Comparison of ENCODE assay signal across 24 cellular contexts in genomic region chr4:80210549-80210948, GRCh38. TPM values are rescaled to one million over a fixed set of nuclear protein-coding genes. Genes with fewer than 3 reads are reported as not detected.
DNase-seq lines count a peak whose midpoint lies in the region; ATAC-seq, FAIRE-seq and TF ChIP-seq lines count a peak whose summit lies in the region.
"Had no signal": no experiment of that assay in that cellular context is flagged by ENCODE, and none has a peak within 500 bp of the region (broad histone marks: within the 10 kb centered on the region; RNA-seq: fewer than 3 reads in every experiment).

No MANE protein-coding gene starts in this region.

- no peak overlapping the region for H4K91ac ChIP-seq in IMR-90 (ENCODE audit: insufficient read depth, low read depth, low read length)

- peak overlapping the region; percentile 42 for H2BK20ac ChIP-seq in IMR-90 (ENCODE audit: low read depth, low read length)

- no peak overlapping the region for H2BK5ac ChIP-seq in IMR-90 (ENCODE audit: low read depth, low read length, poor library complexity, severe bottlenecking)

- H2AK5ac ChIP-seq in IMR-90 (ENCODE audit: low read depth, low read length): no peak overlapping the region

- TF ChIP-seq POLR2A in IMR-90 (IDR thresholded peaks at IDR 0.05; ENCODE audit: low read depth, low read length): no peak
- TF ChIP-seq POLR2A in K562 (conservative IDR thresholded peaks at IDR 0.05): no peak

- no peak overlapping the region for H3K56ac ChIP-seq in IMR-90 (ENCODE audit: extremely low read depth, insufficient read depth, low read length)

- no peaks in the 10 kb centered on the region for H3K27me3 ChIP-seq in IMR-90 (ENCODE audit: control insufficient read depth, insufficient read depth, low read length)
- no peaks in the 10 kb centered on the region; a peak in 1 of 5 replicates for H3K27me3 ChIP-seq in K562 (ENCODE audit: control insufficient read depth in 2 of 2, insufficient read depth in 2 of 2, low read length in 2 of 2)
- H3K27me3 ChIP-seq: BLaER1 treated with 17β-estradiol and CSF1 and Interleukin-3, amounts not matched to agents 10 nM and 100 nM had no signal

- DNase-seq in IMR-90 (no peak), NCI-H82 treated with DMSO at 0.1 percent for 48 hours (lab: John Stamatoyannopoulos, UW; ENCODE audit: unreplicated experiment) (peak; percentile 10), K562 (ENCODE audit: extremely low read depth in 1 of 4, low spot score in 3 of 4) (no peak), sciatic nerve (ENCODE audit: low spot score) (no peak)
- DNase-seq: AML-193; CD4-positive, alpha-beta T cell; CD8-positive, alpha-beta T cell; DMS 273 treated with DMSO at 0.1 percent for 48 hours; DMS153; DMS53; DMS79; DND-41; EL; GDM1 had no signal

- dilution Hi-C loops in IMR-90 (cut with HindIII; ENCODE audit: low sequenced_read_pairs, unreplicated experiment): no loop called here

- H3K79me1 ChIP-seq in IMR-90 (ENCODE audit: low read depth in 1 of 2, low read length in 2 of 2): peaks cover 0 to 19% of the 10 kb centered on the region in 2 experiments; a peak in 2 of 4 replicates

- H3K4me2 ChIP-seq in IMR-90 (ENCODE audit: low read depth, low read length): no peak overlapping the region
- no peak overlapping the region for H3K4me2 ChIP-seq in K562 (ENCODE audit: insufficient read depth, low read length)
- H3K4me2 ChIP-seq: A549; BLaER1 treated with 17β-estradiol and CSF1 and Interleukin-3, amounts not matched to agents 10 nM and 100 nM had no signal

- in situ Hi-C loops in IMR-90 (cut with MboI; ENCODE audit: low sequenced_read_pairs): loop anchor here (25.0 kb wide), 1 partner anchor 1173 kb away; no protein-coding TSS in a partner anchor
- in situ Hi-C loops in K562 (cut with MboI): no loop called here

- no peak for TF ChIP-seq CTCF in IMR-90 (conservative IDR thresholded peaks at IDR 0.05; ENCODE audit: low read depth, low read length)
- no peak for TF ChIP-seq CTCF in K562 (IDR thresholded peaks at IDR 0.05 in 2 of 3, conservative IDR thresholded peaks at IDR 0.05 in 1 of 3; ENCODE audit: insufficient read depth in 2 of 3, low read depth in 1 of 3, low read length in 3 of 3)

- TF ChIP-seq EP300 in K562 (IDR thresholded peaks at IDR 0.05; ENCODE audit: low read length): no peak

- no peak overlapping the region for H3K4ac ChIP-seq in IMR-90 (ENCODE audit: low read depth, low read length)

- peaks cover 13% of the 10 kb centered on the region for H3K9me1 ChIP-seq in IMR-90 (ENCODE audit: insufficient read depth, low read length)
- no peaks in the 10 kb centered on the region for H3K9me1 ChIP-seq in K562 (ENCODE audit: control insufficient read depth, insufficient read depth, low read length)

- H3K4me3 ChIP-seq in IMR-90 (ENCODE audit: insufficient read depth, low read depth, low read length) (no peak overlapping the region), K562 (no peak overlapping the region)
- H3K4me3 ChIP-seq: A549; BLaER1 treated with 17β-estradiol and CSF1 and Interleukin-3, amounts not matched to agents 10 nM and 100 nM; GM12878 had no signal

- H3K4me1 ChIP-seq in IMR-90 (ENCODE audit: control insufficient read depth, insufficient read depth, low read length): peaks cover 7% of the 10 kb centered on the region
- peaks cover 6 to 15% of the 10 kb centered on the region in 2 experiments for H3K4me1 ChIP-seq in K562 (replicated peaks in 1 of 2; ENCODE audit: control insufficient read depth in 2 of 2, insufficient read depth in 2 of 2, low read length in 2 of 2)
- H3K4me1 ChIP-seq: A549; BLaER1 treated with 17β-estradiol and CSF1 and Interleukin-3, amounts not matched to agents 10 nM and 100 nM had no signal

- no peak overlapping the region for H3K14ac ChIP-seq in IMR-90 (replicated peaks; ENCODE audit: low read depth, low read length)

- TF ChIP-seq RAD21 in IMR-90 (IDR thresholded peaks at IDR 0.05; ENCODE audit: low read length) (no peak), K562 (CRISPR knock-in tag; conservative IDR thresholded peaks at IDR 0.05 in 1 of 2, IDR thresholded peaks at IDR 0.05 in 1 of 2) (no peak)

- CTCF ChIA-PET in IMR-90 (lab: Yijun Ruan, JAX) (no interaction called here), K562 (lab: Yijun Ruan, JAX; ENCODE audit: low intra/inter-chr PET ratio) (no interaction called here)

- H3K36me3 ChIP-seq in IMR-90 (ENCODE audit: control insufficient read depth, insufficient read depth, low read length): no peaks in the 10 kb centered on the region
- H3K36me3 ChIP-seq in K562 (ENCODE audit: control insufficient read depth, insufficient read depth, low read length): no peaks in the 10 kb centered on the region
- H3K36me3 ChIP-seq: BLaER1 treated with 17β-estradiol and CSF1 and Interleukin-3, amounts not matched to agents 10 nM and 100 nM had no signal

- no peak overlapping the region for H3K23ac ChIP-seq in IMR-90 (ENCODE audit: low read depth, low read length)

- no CpG with 5 or more reads among the region's 2 CpGs for WGBS in IMR-90 (ENCODE audit: extremely low coverage in 2 of 2, insufficient read length in 1 of 2), 2 experiments
- WGBS in K562 (ENCODE audit: insufficient coverage, low coverage, missing lambda C conversion rate): 43% methylated on average over 2 of the region's 2 CpGs

- no peak overlapping the region for H3K18ac ChIP-seq in IMR-90 (ENCODE audit: low read depth, low read length)

- BruUV-seq in IMR-90 (replicated peaks; lab: Mats Ljungman, UMichigan) (no TSS peak), K562 (replicated peaks; lab: Mats Ljungman, UMichigan) (no TSS peak)

- H2AFZ ChIP-seq in IMR-90 (replicated peaks; ENCODE audit: low read length, poor library complexity): no peak overlapping the region
- H2AFZ ChIP-seq in K562 (ENCODE audit: low read depth, low read length): 0 out of 2 replicates have a peak overlapping the region, but pooled peaks have one; percentile 34

- POLR2A ChIA-PET in IMR-90 (lab: Charles Lee; ENCODE audit: unreplicated experiment) (interaction anchor here (1.0 kb wide), 1 partner anchor 56 kb away, joined by 3 read pairs; the partner anchor contains the start of gene FGF5), K562 (lab: Yijun Ruan, JAX) (no interaction called here)

- intact Hi-C loops in IMR-90 (cut with micrococcal nuclease): loop anchor here (10.0 kb wide), 1 partner anchor 296 kb away; no protein-coding TSS in a partner anchor
- intact Hi-C loops in K562 (cut with micrococcal nuclease): loop anchor here (5.0 to 10.0 kb wide), 3 partner anchors 48 to 636 kb away; no protein-coding TSS in a partner anchor
- intact Hi-C loops in sciatic nerve (cut with DNase I): no loop called here

- no peak overlapping the region for H2BK120ac ChIP-seq in IMR-90 (ENCODE audit: low read depth, low read length)

- FAIRE-seq in K562 (lab: Jason Lieb, UNC): no peak
- FAIRE-seq: A549, GM12878, GM12892, GM18507, GM19239 had no signal

- H4K5ac ChIP-seq in IMR-90 (ENCODE audit: low read depth, low read length): no peak overlapping the region

- ATAC-seq in IMR-90 (ENCODE audit: low read depth) (no peak), K562 (no peak), HG03135 (IDR thresholded peaks at IDR 0.05; ENCODE audit: unreplicated experiment) (no peak), sciatic nerve (no peak)
- ATAC-seq: A549; CD8-positive, alpha-beta T cell; GM12878 had no signal

- H2AK9ac ChIP-seq in IMR-90 (replicated peaks; ENCODE audit: low read depth, low read length, poor library complexity): no peak overlapping the region

- H3K27ac ChIP-seq in IMR-90 (ENCODE audit: insufficient read depth, low read length) (no peak overlapping the region), K562 (ENCODE audit: extremely low read depth, low read depth, low read length) (no peak overlapping the region)
- H3K27ac ChIP-seq: 22Rv1; A549; BLaER1 treated with 17β-estradiol and CSF1 and Interleukin-3, amounts not matched to agents 10 nM and 100 nM; C4-2B had no signal

- H2BK15ac ChIP-seq in IMR-90 (ENCODE audit: low read depth, low read length): no peak overlapping the region

- no peaks in the 10 kb centered on the region for H4K20me1 ChIP-seq in IMR-90 (ENCODE audit: insufficient read depth, low read length)
- no peaks in the 10 kb centered on the region for H4K20me1 ChIP-seq in K562 (replicated peaks; ENCODE audit: control insufficient read depth, insufficient read depth, low read length)
- H4K20me1 ChIP-seq: BLaER1 treated with 17β-estradiol and CSF1 and Interleukin-3, amounts not matched to agents 10 nM and 100 nM had no signal

- no peak overlapping the region for H4K8ac ChIP-seq in IMR-90 (ENCODE audit: low read depth in 2 of 2, low read length in 2 of 2)

- H3K9ac ChIP-seq in IMR-90 (ENCODE audit: low read depth, low read length): no peak overlapping the region
- no peak overlapping the region for H3K9ac ChIP-seq in K562 (ENCODE audit: insufficient read depth in 1 of 2, low read depth in 2 of 2, low read length in 2 of 2)
- H3K9ac ChIP-seq: BLaER1 treated with 17β-estradiol and CSF1 and Interleukin-3, amounts not matched to agents 10 nM and 100 nM had no signal

- H3K9me3 ChIP-seq in IMR-90 (ENCODE audit: control insufficient read depth, insufficient read depth, low read length): no peaks in the 10 kb centered on the region
- H3K9me3 ChIP-seq in K562 (replicated peaks; ENCODE audit: control insufficient read depth, insufficient read depth, low read depth, low read length): peaks cover 8% of the 10 kb centered on the region
- H3K9me3 ChIP-seq: A549 had no signal

- no peaks in the 10 kb centered on the region for H3K79me2 ChIP-seq in K562 (ENCODE audit: control insufficient read depth, insufficient read depth, low read length)

RNA-seq across cellular contexts. Expression of gene PRDM8, which starts 13.2 kb away (rescaled TPM):
- total RNA-seq in IMR-90 (2012; rRNA removed) (5.0 and 5.7 TPM in 2 replicates), K562 (2014; rRNA removed) (not detected in 2 replicates), K562 (2014; rRNA removed; fragmentation: Illumina TruSeq; extraction: Trizol) (not detected in 2 replicates), K562 (2015; rRNA removed; fragmentation: Illumina TruSeq; extraction: Trizol) (not detected in 2 replicates), K562 (2021) (0.07 and 0.40 TPM in 2 replicates), sciatic nerve (8.0 TPM)
- polyA plus RNA-seq in IMR-90 (2012; rRNA removed) (15.8 and 16.8 TPM in 2 replicates), K562 (2011; rRNA removed) (not detected in 2 replicates), K562 (2014; fragmentation: Illumina TruSeq; extraction: Trizol) (not detected in 2 replicates), K562 (2014; fragmentation: Nextera tagmentation; extraction: Ambion mirVana) (not detected), K562 (2014; rRNA removed) (not detected in 2 replicates)
- 9.1 and 12.2 TPM in 2 replicates for polyA plus RNA-seq in IMR-90 (2012; cell fraction: cytosol; rRNA removed)
- 32.9 and 37.2 TPM in 2 replicates for polyA plus RNA-seq in IMR-90 (2012; cell fraction: nucleus; rRNA removed; ENCODE audit: low replicate concordance)
- total RNA-seq in K562 (2011; cell fraction: chromatin; rRNA removed; ENCODE audit: low replicate concordance): not detected in 2 replicates
- not detected in 2 replicates for total RNA-seq in K562 (2011; cell fraction: nucleolus; rRNA removed)
- not detected in 2 replicates for total RNA-seq in K562 (2011; cell fraction: nucleoplasm; rRNA removed)
- not detected in 2 replicates for polyA plus RNA-seq in K562 (2011; cell fraction: cytosol; rRNA removed)
- polyA plus RNA-seq in K562 (2011; cell fraction: nucleus; rRNA removed): not detected in 2 replicates
- not detected in 2 replicates for polyA plus RNA-seq in K562 (2012)
- not detected in 2 replicates for polyA minus RNA-seq in K562 (2011; rRNA and poly(A)+ RNA removed)
- polyA minus RNA-seq in K562 (2011; cell fraction: cytosol; rRNA and poly(A)+ RNA removed): not detected in 2 replicates
- polyA minus RNA-seq in K562 (2011; cell fraction: nucleus; rRNA and poly(A)+ RNA removed): not detected in 2 replicates

RNA-seq across cellular contexts. Expression of gene FGF5, which starts 55.9 kb away (rescaled TPM):
- 18.6 and 35.8 TPM in 2 replicates for total RNA-seq in IMR-90 (2012; rRNA removed)
- 42.1 and 77.7 TPM in 2 replicates for polyA plus RNA-seq in IMR-90 (2012; rRNA removed)
- 11.3 and 17.6 TPM in 2 replicates for polyA plus RNA-seq in IMR-90 (2012; cell fraction: cytosol; rRNA removed)
- polyA plus RNA-seq in IMR-90 (2012; cell fraction: nucleus; rRNA removed; ENCODE audit: low replicate concordance): 10.5 and 16.3 TPM in 2 replicates
- 3.0 and 3.2 TPM in 2 replicates for total RNA-seq in K562 (2011; cell fraction: chromatin; rRNA removed; ENCODE audit: low replicate concordance)
- total RNA-seq in K562 (2011; cell fraction: nucleolus; rRNA removed): 2.0 and 3.2 TPM in 2 replicates
- 3.2 and 6.8 TPM in 2 replicates for total RNA-seq in K562 (2011; cell fraction: nucleoplasm; rRNA removed)
- 0.37 and 0.41 TPM in 2 replicates for total RNA-seq in K562 (2014; rRNA removed)
- 1.1 and 1.4 TPM in 2 replicates for total RNA-seq in K562 (2014; rRNA removed; fragmentation: Illumina TruSeq; extraction: Trizol)
- total RNA-seq in K562 (2015; rRNA removed; fragmentation: Illumina TruSeq; extraction: Trizol): 0.68 and 0.76 TPM in 2 replicates
- total RNA-seq in K562 (2021): 2.0 and 2.7 TPM in 2 replicates
- 2.2 and 2.7 TPM in 2 replicates for polyA plus RNA-seq in K562 (2011; rRNA removed)
- polyA plus RNA-seq in K562 (2011; cell fraction: cytosol; rRNA removed): 1.3 and 3.6 TPM in 2 replicates
- polyA plus RNA-seq in K562 (2011; cell fraction: nucleus; rRNA removed): 0.93 and 2.8 TPM in 2 replicates
- 1.2 and 2.4 TPM in 2 replicates for polyA plus RNA-seq in K562 (2012)
- polyA plus RNA-seq in K562 (2014; fragmentation: Illumina TruSeq; extraction: Trizol): 1.4 TPM in 2 replicates
- polyA plus RNA-seq in K562 (2014; fragmentation: Nextera tagmentation; extraction: Ambion mirVana): under 1 TPM; 0.38 to 0.61 TPM
- polyA plus RNA-seq in K562 (2014; rRNA removed): 1.1 and 1.2 TPM in 2 replicates
- polyA minus RNA-seq in K562 (2011; rRNA and poly(A)+ RNA removed): 2.2 and 2.5 TPM in 2 replicates
- polyA minus RNA-seq in K562 (2011; cell fraction: cytosol; rRNA and poly(A)+ RNA removed): 1.7 and 4.0 TPM in 2 replicates
- polyA minus RNA-seq in K562 (2011; cell fraction: nucleus; rRNA and poly(A)+ RNA removed): 3.9 and 6.6 TPM in 2 replicates
- total RNA-seq in sciatic nerve: 0.31 TPM
- total RNA-seq: B cell had no signal
